ENCODE assay signal across 9 cellular contexts in the genomic region with DNA sequence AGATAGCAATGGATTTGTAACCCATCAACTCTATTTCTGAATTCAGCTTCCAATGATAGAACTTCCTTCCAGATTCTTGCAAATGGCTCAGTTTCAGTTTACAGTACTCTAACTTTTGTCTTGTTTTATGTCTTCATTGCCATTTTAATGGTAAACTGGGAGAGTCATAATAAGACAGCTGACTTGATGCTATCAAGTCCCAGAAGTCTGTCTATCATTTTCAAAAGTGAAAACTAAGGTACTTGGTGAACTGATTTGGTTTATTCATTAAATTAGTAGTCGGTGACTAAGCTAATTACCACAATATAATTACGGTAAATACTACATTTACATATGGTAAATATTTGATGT. TPM values are rescaled to one million over a fixed set of nuclear protein-coding genes. Genes with fewer than 3 reads are reported as not detected.
DNase-seq lines count a peak whose midpoint lies in the region; ATAC-seq lines count a peak whose summit lies in the region.
"Had no signal": no experiment of that assay in that cellular context is flagged by ENCODE, and none has a peak within 500 bp of the region (broad histone marks: within the 10 kb centered on the region; RNA-seq: fewer than 3 reads in every experiment).

No MANE protein-coding gene starts in this region.

- ATAC-seq in HG03095 (IDR thresholded peaks at IDR 0.05; ENCODE audit: unreplicated experiment) = peak; percentile 27

- peak overlapping the region; percentile 83 for H3K4me2 ChIP-seq in skeletal muscle satellite cell (ENCODE audit: low read length)

- peak overlapping the region; percentile 81 for H3K4me3 ChIP-seq in adipocyte (ENCODE audit: low read length)
- H3K4me3 ChIP-seq in skeletal muscle satellite cell (ENCODE audit: low read length) = peak overlapping the region; percentile 72

- intact Hi-C loops in activated CD4-positive, alpha-beta T cell treated with anti-CD3 and anti-CD28 coated beads, Interleukin-2, amount 10 ng/mL, durations not matched to agents 24 days and 14 days (cut with micrococcal nuclease) = loop anchor here (5.0 kb wide), 1 partner anchor 131 kb away; no protein-coding TSS in a partner anchor

- H3K9me3 ChIP-seq in adipocyte (ENCODE audit: control insufficient read depth, low read length) = no peaks in the 10 kb centered on the region
- H3K9me3 ChIP-seq in skeletal muscle satellite cell (replicated peaks; ENCODE audit: low read length) = no peaks in the 10 kb centered on the region

- H3K27me3 ChIP-seq in adipocyte (replicated peaks; ENCODE audit: control insufficient read depth, insufficient read depth, low read length) (no peaks in the 10 kb centered on the region), skeletal muscle satellite cell (ENCODE audit: control insufficient read depth, insufficient read depth, low read length) (no peaks in the 10 kb centered on the region)

- peak overlapping the region; percentile 75 for H3K4me3 Mint-ChIP-seq in activated CD4-positive, alpha-beta T cell treated with anti-CD3 and anti-CD28 coated beads, Interleukin-2, amount 10 ng/mL, durations not matched to agents 24 days and 14 days

- peaks cover 3% of the 10 kb centered on the region for H3K9me3 Mint-ChIP-seq in activated CD4-positive, alpha-beta T cell treated with anti-CD3 and anti-CD28 coated beads, Interleukin-2, amount 10 ng/mL, durations not matched to agents 24 days and 14 days

- DNase-seq in activated CD4-positive, alpha-beta T cell treated with anti-CD3 and anti-CD28 coated beads, Interleukin-2, amount 10 ng/mL, durations not matched to agents 24 days and 14 days = no peak
- DNase-seq in activated CD4-positive, alpha-beta T cell treated with anti-CD3 and anti-CD28 coated beads for 4 hours = no peak
- DNase-seq in adipocyte (ENCODE audit: low read depth) (no peak), NCI-H1694 treated with DMSO at 0.1 percent for 48 hours (lab: John Stamatoyannopoulos, UW) (no peak)
- no peak for DNase-seq in effector CD8-positive, alpha-beta T cell (lab: John Stamatoyannopoulos, UW)
- DNase-seq in stimulated activated CD4-positive, alpha-beta T cell treated with anti-CD3 and anti-CD28 coated beads, Interleukin-15, amount 100 ng/mL, for 24 hours = no peak
- DNase-seq: DND-41 had no signal

- no peaks in the 10 kb centered on the region for H3K36me3 ChIP-seq in adipocyte (ENCODE audit: control insufficient read depth, insufficient read depth, low read length, severe bottlenecking)
- no peaks in the 10 kb centered on the region for H3K36me3 ChIP-seq in skeletal muscle satellite cell (ENCODE audit: insufficient read depth, low read length)

- peaks cover 35% of the 10 kb centered on the region for H3K4me1 Mint-ChIP-seq in activated CD4-positive, alpha-beta T cell treated with anti-CD3 and anti-CD28 coated beads, Interleukin-2, amount 10 ng/mL, durations not matched to agents 24 days and 14 days

- H3K27me3 Mint-ChIP-seq in activated CD4-positive, alpha-beta T cell treated with anti-CD3 and anti-CD28 coated beads, Interleukin-2, amount 10 ng/mL, durations not matched to agents 24 days and 14 days = no peaks in the 10 kb centered on the region

- H3K4me1 ChIP-seq in adipocyte (ENCODE audit: control insufficient read depth, insufficient read depth, low read length) (peaks cover 50% of the 10 kb centered on the region), skeletal muscle satellite cell (ENCODE audit: control insufficient read depth, insufficient read depth, low read length) (peaks cover 48% of the 10 kb centered on the region)

- H3K9ac ChIP-seq in adipocyte (ENCODE audit: low read length) (peak overlapping the region; percentile 88), skeletal muscle satellite cell (ENCODE audit: low read depth, low read length) (peak overlapping the region; percentile 76)

- H3K27ac Mint-ChIP-seq in activated CD4-positive, alpha-beta T cell treated with anti-CD3 and anti-CD28 coated beads, Interleukin-2, amount 10 ng/mL, durations not matched to agents 24 days and 14 days = peak overlapping the region; percentile 88

- H3K36me3 Mint-ChIP-seq in activated CD4-positive, alpha-beta T cell treated with anti-CD3 and anti-CD28 coated beads, Interleukin-2, amount 10 ng/mL, durations not matched to agents 24 days and 14 days (ENCODE audit: low read depth) = peaks cover 2% of the 10 kb centered on the region

RNA-seq across cellular contexts. Expression of a gene that starts 25.0 kb away (rescaled TPM):
- 2.7 and 3.4 TPM in 2 replicates for total RNA-seq in activated CD4-positive, alpha-beta T cell treated with anti-CD3 and anti-CD28 coated beads, Interleukin-2, amount 10 ng/mL, durations not matched to agents 24 days and 14 days
- total RNA-seq in skeletal muscle satellite cell (2012; rRNA removed) = 0.25 and 0.44 TPM in 2 replicates
